ENCODE assay signal across 8 cellular contexts in genomic region chr14:30874120-30874998, GRCh38. TPM values are rescaled to one million over a fixed set of nuclear protein-coding genes. Genes with fewer than 3 reads are reported as not detected.
DNase-seq lines count a peak whose midpoint lies in the region; ATAC-seq and TF ChIP-seq lines count a peak whose summit lies in the region.

COCH (plus strand) TSS chr14:30874559; CDS start chr14:30874939, 380 bp downstream.

- no peak within 1 kb of the TSS for H4K5ac ChIP-seq in mesendoderm (ENCODE audit: low read length)

- H3K4me2 ChIP-seq in GM23248 (ENCODE audit: unreplicated experiment) (peak within 1 kb of the TSS; percentile 42), KMS-11 (peak within 1 kb of the TSS; percentile 50), mesendoderm (ENCODE audit: low read length) (peak within 1 kb of the TSS; percentile 82)

- H3K27ac ChIP-seq in GM23248 = no peak within 1 kb of the TSS
- H3K27ac ChIP-seq in KMS-11 = no peak within 1 kb of the TSS
- H3K27ac ChIP-seq in mesendoderm (ENCODE audit: low read depth, low read length) = no peak within 1 kb of the TSS
- no peak within 1 kb of the TSS for H3K27ac ChIP-seq in thoracic aorta

- H3K27ac Mint-ChIP-seq in dendritic cell treated with granulocyte-macrophage colony-stimulating factor and Interleukin-4, amounts not matched to agents 40 ng/mL and 50 ng/mL, for 4 days = peak within 1 kb of the TSS; percentile 19

- H2AK5ac ChIP-seq in mesendoderm (ENCODE audit: low read length) = no peak within 1 kb of the TSS

- no peaks in the 10 kb centered on the region for H3K79me1 ChIP-seq in mesendoderm (ENCODE audit: low read length)

- intact Hi-C loops in dendritic cell treated with granulocyte-macrophage colony-stimulating factor and Interleukin-4, amounts not matched to agents 40 ng/mL and 50 ng/mL, for 4 days (cut with micrococcal nuclease) = no loop called here

- H2BK5ac ChIP-seq in mesendoderm (ENCODE audit: low read length) = peak within 1 kb of the TSS; percentile 11

- H2BK15ac ChIP-seq in mesendoderm (replicated peaks; ENCODE audit: low read depth) = no peak within 1 kb of the TSS

- in situ Hi-C loops in GM23248 (cut with MboI) = no loop called here

- no peak within 1 kb of the TSS for H4K8ac ChIP-seq in mesendoderm (ENCODE audit: low read depth, low read length)

- no peak within 1 kb of the TSS for H3K9ac ChIP-seq in GM23248
- H3K9ac ChIP-seq in KMS-11 = peak within 1 kb of the TSS; percentile 71
- H3K9ac ChIP-seq in mesendoderm (ENCODE audit: low read length) = peak within 1 kb of the TSS; percentile 85

- H3K4me3 Mint-ChIP-seq in dendritic cell treated with granulocyte-macrophage colony-stimulating factor and Interleukin-4, amounts not matched to agents 40 ng/mL and 50 ng/mL, for 4 days = peak within 1 kb of the TSS; percentile 86

- peak within 1 kb of the TSS; percentile 34 for H3K56ac ChIP-seq in mesendoderm (ENCODE audit: low read length)

- H3K36me3 Mint-ChIP-seq in dendritic cell treated with granulocyte-macrophage colony-stimulating factor and Interleukin-4, amounts not matched to agents 40 ng/mL and 50 ng/mL, for 4 days (ENCODE audit: low read depth) = no peaks in the 10 kb centered on the region

- H3K27me3 Mint-ChIP-seq in dendritic cell treated with granulocyte-macrophage colony-stimulating factor and Interleukin-4, amounts not matched to agents 40 ng/mL and 50 ng/mL, for 4 days = peaks cover 41% of the 10 kb centered on the region

- DNase-seq in NCI-H1694 treated with DMSO at 0.1 percent for 48 hours (lab: John Stamatoyannopoulos, UW) (peak; percentile 54), NCI-H1694 (lab: John Stamatoyannopoulos, UW) (no peak), GM23248 (peak; percentile 16), T-helper 1 cell (peak in 3 of 5 donors; percentile 2 to 19 (median 7)), mesendoderm (peak; percentile 79), thoracic aorta (ENCODE audit: low spot score) (no peak)

- H3K4me1 ChIP-seq in GM23248 (ENCODE audit: insufficient read depth) = no peaks in the 10 kb centered on the region
- H3K4me1 ChIP-seq in KMS-11 (ENCODE audit: low read depth, poor library complexity, severe bottlenecking) = no peaks in the 10 kb centered on the region
- H3K4me1 ChIP-seq in mesendoderm (ENCODE audit: control insufficient read depth, low read depth, low read length) = peaks cover 6% of the 10 kb centered on the region
- peaks cover 15 to 19% of the 10 kb centered on the region in 2 donors for H3K4me1 ChIP-seq in thoracic aorta (ENCODE audit: control insufficient read depth in 1 of 2, low read depth in 2 of 2)

- ATAC-seq in thoracic aorta (ENCODE audit: insufficient number of reproducible peaks, low FRiP score, low read depth) = no peak

- H4K20me1 ChIP-seq in GM23248 (ENCODE audit: insufficient read depth) = no peaks in the 10 kb centered on the region
- H4K20me1 ChIP-seq in KMS-11 (ENCODE audit: insufficient read depth) = no peaks in the 10 kb centered on the region

- H3K79me2 ChIP-seq in GM23248 (ENCODE audit: insufficient read depth) (no peaks in the 10 kb centered on the region), KMS-11 (ENCODE audit: insufficient read depth, low read depth) (no peaks in the 10 kb centered on the region), mesendoderm (ENCODE audit: control insufficient read depth, insufficient read depth, low read length) (peaks cover 6% of the 10 kb centered on the region)

- peak within 1 kb of the TSS; percentile 93 for H3K4ac ChIP-seq in mesendoderm (ENCODE audit: low read depth, low read length)

- H3K4me1 Mint-ChIP-seq in dendritic cell treated with granulocyte-macrophage colony-stimulating factor and Interleukin-4, amounts not matched to agents 40 ng/mL and 50 ng/mL, for 4 days (ENCODE audit: low read depth) = peaks cover 20% of the 10 kb centered on the region

- WGBS in GM23248 (ENCODE audit: low coverage in 1 of 2, low lambda C conversion rate in 2 of 2, missing lambda C conversion rate in 2 of 2), 2 experiments = 12 to 15% methylated on average over 75 to 82 of the region's 99 CpGs
- WGBS in mesendoderm (ENCODE audit: extremely low coverage, insufficient coverage, low lambda C conversion rate) = no CpG with 5 or more reads among the region's 99 CpGs

- no peaks in the 10 kb centered on the region for H3K9me2 ChIP-seq in GM23248 (ENCODE audit: insufficient read depth)

- peak; percentile 28; the same call in 1 of the 2 replicates for TF ChIP-seq CTCF in KMS-11 (conservative IDR thresholded peaks at IDR 0.05; ENCODE audit: low read depth, low read length)
- peak; percentile 19 for TF ChIP-seq CTCF in thoracic aorta (IDR thresholded peaks at IDR 0.05)

- H3K18ac ChIP-seq in mesendoderm (ENCODE audit: low read length) = peak within 1 kb of the TSS; percentile 85

- H3K27me3 ChIP-seq in GM23248 (replicated peaks; ENCODE audit: insufficient read depth) (peaks cover 54% of the 10 kb centered on the region), KMS-11 (ENCODE audit: insufficient read depth, low read depth) (no peaks in the 10 kb centered on the region), mesendoderm (ENCODE audit: insufficient read depth, low read length, poor library complexity) (no peaks in the 10 kb centered on the region), thoracic aorta (replicated peaks; ENCODE audit: insufficient read depth) (peaks cover 10% of the 10 kb centered on the region)

- H3F3A ChIP-seq in GM23248 (ENCODE audit: insufficient read depth) = no peaks in the 10 kb centered on the region

- peak within 1 kb of the TSS; percentile 47 for H3K4me3 ChIP-seq in GM23248
- no peak within 1 kb of the TSS for H3K4me3 ChIP-seq in KMS-11 (IDR thresholded peaks at IDR 0.05; ENCODE audit: insufficient read depth, low read depth, low read length)
- peak within 1 kb of the TSS; percentile 48 for H3K4me3 ChIP-seq in mesendoderm (ENCODE audit: low read length)
- H3K4me3 ChIP-seq in thoracic aorta = peak within 1 kb of the TSS; percentile 78

- peak within 1 kb of the TSS; percentile 68 for H2AFZ ChIP-seq in GM23248
- H2AFZ ChIP-seq in KMS-11 (ENCODE audit: low read depth) = peak within 1 kb of the TSS; percentile 81

- H3K9me3 ChIP-seq in GM23248 (ENCODE audit: low read depth) (no peaks in the 10 kb centered on the region), thoracic aorta (no peaks in the 10 kb centered on the region)

- H3K36me3 ChIP-seq in GM23248 (ENCODE audit: low read depth) (no peaks in the 10 kb centered on the region), KMS-11 (ENCODE audit: insufficient read depth) (no peaks in the 10 kb centered on the region), mesendoderm (ENCODE audit: control insufficient read depth, insufficient read depth, low read length) (peaks cover 2% of the 10 kb centered on the region), thoracic aorta (no peaks in the 10 kb centered on the region)

- H3K9me3 Mint-ChIP-seq in dendritic cell treated with granulocyte-macrophage colony-stimulating factor and Interleukin-4, amounts not matched to agents 40 ng/mL and 50 ng/mL, for 4 days = no peaks in the 10 kb centered on the region

- H3K23ac ChIP-seq in mesendoderm (ENCODE audit: low read length) = peak within 1 kb of the TSS; percentile 59

- no peak within 1 kb of the TSS for H2BK120ac ChIP-seq in mesendoderm (ENCODE audit: low read depth, low read length)

RNA-seq across cellular contexts. Expression of gene COCH, which starts in this region (rescaled TPM):
- total RNA-seq in GM23248 (2014; rRNA removed; shearing (Covaris generic)) = 2.7 TPM in 1 of 2 replicates, not detected in the other
- 0.09 TPM in 1 of 2 replicates, not detected in the other for polyA plus RNA-seq in GM23248 (2016; fragmentation: Nextera tagmentation; extraction: Ambion mirVana)
- 56.5 TPM for polyA plus RNA-seq in mesendoderm (2013, experiment 1 of 2)
- polyA plus RNA-seq in mesendoderm (2013, experiment 2 of 2) = 54.0 TPM
- total RNA-seq in thoracic aorta = 1 to 10 TPM; 1.5 to 9.9 TPM

Comparison
In these comparisons a context has a peak if more than half of its experiments do, and no peak if none do; other contexts are left out.
1. DNase-seq: peak in NCI-H1694 treated with DMSO at 0.1 percent for 48 hours (single experiment), GM23248 (single experiment), T-helper 1 cell (3 of 5) and mesendoderm (single experiment); none in NCI-H1694 (single experiment) and thoracic aorta (single experiment).
2. Peak in every context shown above with its lines, with median percentiles within 50 percentile points of each other: H3K4me2 ChIP-seq.